In genomic region chr10:112454910-112455779, GRCh38 we compare ENCODE assay signal across 1 cellular context.
TF ChIP-seq lines count a peak whose summit lies in the region.

No MANE protein-coding gene starts in this region.

TF ChIP-seq in HEK293, 187 proteins besides CTCF, POLR2A, EP300 and RAD21 (continued from another document):
- TF ChIP-seq ZNF398 (tag by site-specific recombination; IDR thresholded peaks at IDR 0.05) = 0 out of 2 replicates have a peak, but pooled peaks have one; percentile 17
TF ChIP-seq in HEK293: peak in this region for 2.
